20 cellular contexts compared by ENCODE assay signal in genomic region chr6:707576-708236, GRCh38. TPM values are rescaled to one million over a fixed set of nuclear protein-coding genes. Genes with fewer than 3 reads are reported as not detected.
DNase-seq lines count a peak whose midpoint lies in the region; ATAC-seq, FAIRE-seq and TF ChIP-seq lines count a peak whose summit lies in the region.
"Had no signal": no experiment of that assay in that cellular context is flagged by ENCODE, and none has a peak within 500 bp of the region (broad histone marks: within the 10 kb centered on the region; RNA-seq: fewer than 3 reads in every experiment).

No MANE protein-coding gene starts in this region.

- DNase-seq in GM12891 (ENCODE audit: insufficient read length, low spot score) (no peak), NCI-H2029 treated with DMSO at 0.1 percent for 48 hours (lab: John Stamatoyannopoulos, UW) (peak; percentile 85), colonic mucosa (no peak), left kidney (ENCODE audit: low read depth, low spot score) (peak; percentile 41), esophagus squamous epithelium (lab: John Stamatoyannopoulos, UW) (no peak)
- DNase-seq in naive thymus-derived CD8-positive, alpha-beta T cell, result no peak
- no peak for DNase-seq in stimulated activated CD4-positive, alpha-beta T cell treated with anti-CD3 and anti-CD28 coated beads, Interleukin-4, amount 100 ng/mL, for 4 hours
- no peak for DNase-seq in activated T-cell treated with anti-CD3 and anti-CD28 coated beads, Interleukin-2, amount 50 U/mL, for 24 hours
- DNase-seq: GDM1, GOT3, Kasumi-1, MM.1S, NCI-H1092 treated with DMSO at 0.1 percent for 48 hours, NCI-H226, NCI-H524 treated with DMSO at 0.1 percent for 48 hours, RPMI8226 had no signal

- peaks cover 3 to 14% (median 5%) of the 10 kb centered on the region in 5 donors for H3K27me3 Mint-ChIP-seq in naive thymus-derived CD8-positive, alpha-beta T cell
- peaks cover 5% of the 10 kb centered on the region for H3K27me3 Mint-ChIP-seq in activated T-cell treated with anti-CD3 and anti-CD28 coated beads, Interleukin-2, amount 50 U/mL, for 24 hours

- H3K36me3 ChIP-seq in colonic mucosa (no peaks in the 10 kb centered on the region), esophagus squamous epithelium (no peaks in the 10 kb centered on the region)
- H3K36me3 ChIP-seq: BLaER1 treated with 17β-estradiol and CSF1 and Interleukin-3, amounts not matched to agents 10 nM and 100 nM had no signal

- H3K9me3 ChIP-seq in colonic mucosa (no peaks in the 10 kb centered on the region), esophagus squamous epithelium (no peaks in the 10 kb centered on the region)
- H3K9me3 ChIP-seq: BLaER1 treated with 17β-estradiol and CSF1 and Interleukin-3, amounts not matched to agents 10 nM and 100 nM had no signal

- H3K27me3 ChIP-seq in colonic mucosa, result no peaks in the 10 kb centered on the region
- peaks cover 0 to 51% (median 0%) of the 10 kb centered on the region in 4 donors for H3K27me3 ChIP-seq in esophagus squamous epithelium
- H3K27me3 ChIP-seq: BLaER1 treated with 17β-estradiol and CSF1 and Interleukin-3, amounts not matched to agents 10 nM and 100 nM had no signal

- H3K4me1 ChIP-seq in colonic mucosa (peaks cover 4% of the 10 kb centered on the region), esophagus squamous epithelium (peaks cover 0 to 21% (median 7%) of the 10 kb centered on the region in 3 donors)

- POLR2A ChIA-PET in naive thymus-derived CD8-positive, alpha-beta T cell (lab: Charles Lee), result no interaction called here

- peak; percentile 28 for FAIRE-seq in GM12891 (lab: Jason Lieb, UNC)
- FAIRE-seq: A204.1, GM12878, GM18507 had no signal

- H3K4me3 ChIP-seq in colonic mucosa (no peak overlapping the region), esophagus squamous epithelium (no peak overlapping the region)
- H3K4me3 ChIP-seq: BLaER1 treated with 17β-estradiol and CSF1 and Interleukin-3, amounts not matched to agents 10 nM and 100 nM; GM12878 had no signal

- H3K9ac ChIP-seq in colonic mucosa (ENCODE audit: low read depth in 2 of 2, low read length in 2 of 2), result peak overlapping the region in 1 of 2 donors; percentile 6
- H3K9ac ChIP-seq: BLaER1 treated with 17β-estradiol and CSF1 and Interleukin-3, amounts not matched to agents 10 nM and 100 nM had no signal

- no peaks in the 10 kb centered on the region for H3K36me3 Mint-ChIP-seq in naive thymus-derived CD8-positive, alpha-beta T cell
- H3K36me3 Mint-ChIP-seq in activated T-cell treated with anti-CD3 and anti-CD28 coated beads, Interleukin-2, amount 50 U/mL, for 24 hours (ENCODE audit: low read depth), result peaks cover 4% of the 10 kb centered on the region

- no peak for TF ChIP-seq POLR2A in GM12891 (IDR thresholded peaks at IDR 0.05; ENCODE audit: low read depth, low read length)
- TF ChIP-seq POLR2A in esophagus squamous epithelium (IDR thresholded peaks at IDR 0.05), result no peak

- ATAC-seq in naive thymus-derived CD8-positive, alpha-beta T cell, result no peak
- ATAC-seq: GM12878 had no signal

- intact Hi-C loops in colonic mucosa (cut with DNase I), result no loop called here
- intact Hi-C loops in esophagus squamous epithelium (cut with DNase I), result no loop called here

- H3K27ac Mint-ChIP-seq in naive thymus-derived CD8-positive, alpha-beta T cell, result no peak overlapping the region
- H3K27ac Mint-ChIP-seq in activated T-cell treated with anti-CD3 and anti-CD28 coated beads, Interleukin-2, amount 50 U/mL, for 24 hours, result no peak overlapping the region

- 78 to 95% methylated on average over 10 of the region's 10 CpGs for WGBS in esophagus squamous epithelium, 2 donors

- no peaks in the 10 kb centered on the region for H3K9me3 Mint-ChIP-seq in naive thymus-derived CD8-positive, alpha-beta T cell
- H3K9me3 Mint-ChIP-seq in activated T-cell treated with anti-CD3 and anti-CD28 coated beads, Interleukin-2, amount 50 U/mL, for 24 hours, result no peaks in the 10 kb centered on the region

- H3K27ac ChIP-seq in colonic mucosa (peak overlapping the region; percentile 11), esophagus squamous epithelium (no peak overlapping the region)
- H3K27ac ChIP-seq: BLaER1 treated with 17β-estradiol and CSF1 and Interleukin-3, amounts not matched to agents 10 nM and 100 nM had no signal

- H3K4me1 Mint-ChIP-seq in naive thymus-derived CD8-positive, alpha-beta T cell, result peaks cover 10 to 22% (median 17%) of the 10 kb centered on the region in 4 donors
- H3K4me1 Mint-ChIP-seq in activated T-cell treated with anti-CD3 and anti-CD28 coated beads, Interleukin-2, amount 50 U/mL, for 24 hours (ENCODE audit: low read depth), result peaks cover 29% of the 10 kb centered on the region

- no peak overlapping the region for H3K4me3 Mint-ChIP-seq in naive thymus-derived CD8-positive, alpha-beta T cell
- no peak overlapping the region for H3K4me3 Mint-ChIP-seq in activated T-cell treated with anti-CD3 and anti-CD28 coated beads, Interleukin-2, amount 50 U/mL, for 24 hours

- TF ChIP-seq CTCF in colonic mucosa (IDR thresholded peaks at IDR 0.05) (no peak), esophagus squamous epithelium (IDR thresholded peaks at IDR 0.05) (no peak)

TF ChIP-seq in GM12891, 5 proteins besides CTCF, POLR2A, EP300 and RAD21:
- no peak for TF ChIP-seq TAF1 (IDR thresholded peaks at IDR 0.05; ENCODE audit: low read depth, low read length)
- no peak for TF ChIP-seq POU2F2 (IDR thresholded peaks at IDR 0.05; ENCODE audit: low read depth, low read length)
- no peak for TF ChIP-seq SPI1 (IDR thresholded peaks at IDR 0.05; ENCODE audit: low read depth, low read length)

RNA-seq across cellular contexts. Expression of gene EXOC2, which starts 14.8 kb away (rescaled TPM):
- polyA plus RNA-seq in GM12891 (2012; ENCODE audit: low read depth, missing spikeins), result 12.4 TPM
- total RNA-seq in colonic mucosa (10 to 100 TPM; 18.3 to 19.6 TPM), esophagus squamous epithelium (10 to 100 TPM; 17.8 to 24.8 (median 21.4) TPM)
- 10 to 100 TPM; 34.7 to 40.3 TPM for total RNA-seq in naive thymus-derived CD8-positive, alpha-beta T cell
- 10 to 100 TPM; 28.6 to 38.6 (median 36.7) TPM for polyA plus RNA-seq in naive thymus-derived CD8-positive, alpha-beta T cell

RNA-seq across cellular contexts. Expression of gene HUS1B, which starts 50.8 kb away (rescaled TPM):
- 0.44 TPM for polyA plus RNA-seq in GM12891 (2012; ENCODE audit: low read depth, missing spikeins)
- total RNA-seq in colonic mucosa (1 to 10 TPM in 1 of 2 donors, under 1 TPM in 1; 0.64 to 1.1 TPM), esophagus squamous epithelium (1 to 10 TPM in 2 of 4 donors, under 1 TPM in 1, not detected in 1; 0.30 to 3.4 (median 2.7) TPM)
- 1 to 10 TPM; 1.6 to 2.5 TPM for total RNA-seq in naive thymus-derived CD8-positive, alpha-beta T cell
- under 1 TPM; 0.58 to 0.89 (median 0.78) TPM for polyA plus RNA-seq in naive thymus-derived CD8-positive, alpha-beta T cell

Comparison
In these comparisons a context has a peak if more than half of its experiments do, and no peak if none do; other contexts are left out.
1. DNase-seq: peak in NCI-H2029 treated with DMSO at 0.1 percent for 48 hours (single experiment) and left kidney (single experiment); none in GM12891 (single experiment), colonic mucosa (single experiment), esophagus squamous epithelium (single experiment), naive thymus-derived CD8-positive, alpha-beta T cell (0 of 10), stimulated activated CD4-positive, alpha-beta T cell treated with anti-CD3 and anti-CD28 coated beads, Interleukin-4, amount 100 ng/mL, for 4 hours (0 of 2) and activated T-cell treated with anti-CD3 and anti-CD28 coated beads, Interleukin-2, amount 50 U/mL, for 24 hours (single experiment).